In genomic region chr2:46135230-46135555, GRCh38 we compare ENCODE assay signal across 20 cellular contexts.
DNase-seq lines count a peak whose midpoint lies in the region; ATAC-seq, FAIRE-seq and TF ChIP-seq lines count a peak whose summit lies in the region.
"Had no signal": no experiment of that assay in that cellular context is flagged by ENCODE, and none has a peak within 500 bp of the region (broad histone marks: within the 10 kb centered on the region; RNA-seq: fewer than 3 reads in every experiment).

No MANE protein-coding gene starts in this region.

- ATAC-seq in right cardiac atrium, result peak in 1 of 2 donors; percentile 5
- no peak for ATAC-seq in psoas muscle
- no peak for ATAC-seq in HG02678 (IDR thresholded peaks at IDR 0.05; ENCODE audit: unreplicated experiment)
- no peak for ATAC-seq in HG03025 (IDR thresholded peaks at IDR 0.05; ENCODE audit: low FRiP score, unreplicated experiment)
- ATAC-seq: activated CD4-positive, alpha-beta T cell treated with anti-CD3 and anti-CD28 coated beads for 36 hours had no signal

- TF ChIP-seq POLR2A in GM12891 (IDR thresholded peaks at IDR 0.05; ENCODE audit: low read depth, low read length), result no peak

- peak overlapping the region; percentile 58 to 76 for H3K27ac ChIP-seq in right atrium auricular region
- peak overlapping the region; percentile 60 for H3K27ac ChIP-seq in right cardiac atrium (ENCODE audit: low read length)
- peak overlapping the region; percentile 17 for H3K27ac ChIP-seq in psoas muscle
- H3K27ac ChIP-seq: GM23248 had no signal

- no peak overlapping the region for H3K4me3 ChIP-seq in right atrium auricular region
- no peak overlapping the region for H3K4me3 ChIP-seq in right cardiac atrium (ENCODE audit: low read length)
- H3K4me3 ChIP-seq in psoas muscle, result no peak overlapping the region
- H3K4me3 ChIP-seq: body of pancreas, GM23248, SJSA1, spleen had no signal

- 74% methylated on average over 3 of the region's 3 CpGs for WGBS in right cardiac atrium
- 76 to 86% (median 76%) methylated on average over 3 of the region's 3 CpGs for WGBS in psoas muscle, 3 donors

- DNase-seq in right atrium auricular region (ENCODE audit: low spot score) (peak; percentile 58), cardiac septum (ENCODE audit: low spot score) (no peak), right cardiac atrium (no peak), psoas muscle (no peak), GM12891 (ENCODE audit: insufficient read length, low spot score) (no peak), putamen (ENCODE audit: low spot score) (no peak)
- DNase-seq: activated CD4-positive, alpha-beta T cell treated with anti-CD3 and anti-CD28 coated beads for 36 hours; activated CD8-positive, alpha-beta memory T cell treated with anti-CD3 and anti-CD28 coated beads, Interleukin-2, amount 50 U/mL, for 48 hours; activated naive CD4-positive, alpha-beta T cell; DMS53; GM23248; IMR-90; MM.1S; NCI-H524 treated with DMSO at 0.1 percent for 48 hours; spleen; T-helper 9 cell had no signal

- H3K9me3 ChIP-seq in right atrium auricular region (no peaks in the 10 kb centered on the region), right cardiac atrium (ENCODE audit: control insufficient read depth, low read length) (no peaks in the 10 kb centered on the region), psoas muscle (no peaks in the 10 kb centered on the region)
- H3K9me3 ChIP-seq: body of pancreas, SJSA1, spleen had no signal

- intact Hi-C loops in cardiac septum (cut with DNase I), result no loop called here
- intact Hi-C loops in right cardiac atrium (cut with DNase I), result loop anchor here in 1 of 4 donors (10.0 kb wide), 1 partner anchor 70 kb away; no protein-coding TSS in a partner anchor
- intact Hi-C loops in psoas muscle (cut with DNase I), result no loop called here

- no peak for TF ChIP-seq CTCF in right atrium auricular region (IDR thresholded peaks at IDR 0.05)
- TF ChIP-seq CTCF in psoas muscle (IDR thresholded peaks at IDR 0.05), result no peak

- no peak for FAIRE-seq in GM12891 (lab: Jason Lieb, UNC)

- H3K4me1 ChIP-seq in right atrium auricular region (peaks cover 0 to 44% of the 10 kb centered on the region in 2 donors), right cardiac atrium (ENCODE audit: control insufficient read depth, insufficient read depth, low read length) (peaks cover 19% of the 10 kb centered on the region), psoas muscle (peaks cover 6% of the 10 kb centered on the region)

- H3K27me3 ChIP-seq in right atrium auricular region (no peaks in the 10 kb centered on the region), right cardiac atrium (ENCODE audit: control insufficient read depth, insufficient read depth) (no peaks in the 10 kb centered on the region), psoas muscle (ENCODE audit: insufficient read depth in 3 of 3, low read length in 2 of 3) (no peaks in the 10 kb centered on the region)
- H3K27me3 ChIP-seq: body of pancreas, SJSA1, spleen had no signal

- no peaks in the 10 kb centered on the region for H3K36me3 ChIP-seq in right atrium auricular region
- no peaks in the 10 kb centered on the region for H3K36me3 ChIP-seq in psoas muscle (ENCODE audit: insufficient read depth in 1 of 2, low read depth in 1 of 2)
- H3K36me3 ChIP-seq: spleen had no signal

TF ChIP-seq in GM12891, 5 proteins besides CTCF, POLR2A, EP300 and RAD21:
- TF ChIP-seq TAF1 (IDR thresholded peaks at IDR 0.05; ENCODE audit: low read depth, low read length) (no peak), POLR2AphosphoS5 (IDR thresholded peaks at IDR 0.05; ENCODE audit: low read depth, low read length) (no peak), SPI1 (IDR thresholded peaks at IDR 0.05; ENCODE audit: low read depth, low read length) (no peak), PAX5 (IDR thresholded peaks at IDR 0.05; ENCODE audit: insufficient read depth, low read length, severe bottlenecking) (no peak), POU2F2 (IDR thresholded peaks at IDR 0.05; ENCODE audit: low read depth, low read length) (no peak)

Comparison
In these comparisons a context has a peak if more than half of its experiments do, and no peak if none do; other contexts are left out.
1. H3K27ac ChIP-seq: peak in every context shown above with its lines; median percentile 67 in right atrium auricular region; 60 in right cardiac atrium; 17 in psoas muscle.